ENCODE assay signal across 8 cellular contexts in genomic region chr15:45162771-45163507, GRCh38.
DNase-seq lines count a peak whose midpoint lies in the region; ATAC-seq and TF ChIP-seq lines count a peak whose summit lies in the region.

No MANE protein-coding gene starts in this region.

- H3K36me3 ChIP-seq in GM06990 (ENCODE audit: control insufficient read depth, insufficient read depth, low read length): no peaks in the 10 kb centered on the region; the same call in 1 of the 2 replicates

- no peaks in the 10 kb centered on the region for H3K27me3 ChIP-seq in GM06990 (replicated peaks; ENCODE audit: control insufficient read depth, insufficient read depth, low read length)

- ATAC-seq in HG03521 (IDR thresholded peaks at IDR 0.05; ENCODE audit: unreplicated experiment): peak; percentile 37
- no peak for ATAC-seq in GM19397 (IDR thresholded peaks at IDR 0.05; ENCODE audit: unreplicated experiment)

- H3K4me3 ChIP-seq in GM06990 (replicated peaks; ENCODE audit: low read depth, low read length): no peak overlapping the region

- peak; percentile 93 for TF ChIP-seq CTCF in GM06990 (IDR thresholded peaks at IDR 0.05; ENCODE audit: insufficient read depth, low read length, poor library complexity, severe bottlenecking)

- DNase-seq in GM06990 (ENCODE audit: extremely low read depth, insufficient read length): peak; percentile 40
- DNase-seq in NOMO-1 treated with DMSO at 0.1 percent for 48 hours (lab: John Stamatoyannopoulos, UW; ENCODE audit: unreplicated experiment): peak; percentile 50
- peak; percentile 13 for DNase-seq in activated CD8-positive, alpha-beta memory T cell treated with anti-CD3 and anti-CD28 coated beads, Interleukin-2, amount 50 U/mL, for 1 hour (ENCODE audit: extremely low read depth)
- DNase-seq in epidermal melanocyte (ENCODE audit: insufficient read length, low spot score): peak; percentile 98
- DNase-seq in midbrain (lab: John Stamatoyannopoulos, UW): peak; percentile 82
- peak; percentile 79 for DNase-seq in stimulated activated CD8-positive, alpha-beta memory T cell treated with anti-CD3 and anti-CD28 coated beads, Interleukin-4, amount 100 ng/mL, for 48 hours

Comparison
In these comparisons a context has a peak if more than half of its experiments do, and no peak if none do; other contexts are left out.
1. DNase-seq: peak in every context shown above with its lines; median percentile 98 in epidermal melanocyte; 82 in midbrain; 79 in stimulated activated CD8-positive, alpha-beta memory T cell treated with anti-CD3 and anti-CD28 coated beads, Interleukin-4, amount 100 ng/mL, for 48 hours; 50 in NOMO-1 treated with DMSO at 0.1 percent for 48 hours; 40 in GM06990; 13 in activated CD8-positive, alpha-beta memory T cell treated with anti-CD3 and anti-CD28 coated beads, Interleukin-2, amount 50 U/mL, for 1 hour.